Comparison of ENCODE assay signal across 9 cellular contexts in genomic region chr2:46535360-46535759, GRCh38. TPM values are rescaled to one million over a fixed set of nuclear protein-coding genes. Genes with fewer than 3 reads are reported as not detected.
DNase-seq lines count a peak whose midpoint lies in the region; ATAC-seq and TF ChIP-seq lines count a peak whose summit lies in the region.
"Had no signal": no experiment of that assay in that cellular context is flagged by ENCODE, and none has a peak within 500 bp of the region (broad histone marks: within the 10 kb centered on the region; RNA-seq: fewer than 3 reads in every experiment).

No MANE protein-coding gene starts in this region.

- no peaks in the 10 kb centered on the region for H4K20me1 ChIP-seq in OCI-LY1 (ENCODE audit: insufficient read depth, low read length)

- intact Hi-C loops in thyroid gland (cut with DNase I): no loop called here

- H3K9me3 ChIP-seq in OCI-LY1 (ENCODE audit: low read length): peaks cover 6% of the 10 kb centered on the region; the same call in 1 of the 2 replicates
- H3K9me3 ChIP-seq in thyroid gland: no peaks in the 10 kb centered on the region

- H3K36me3 Mint-ChIP-seq in natural killer cell treated with Interleukin-12 subunit alpha and Interleukin-12 subunit beta and Interleukin-15 and Interleukin-18, amount 100 ng/mL, for 72 hours: no peaks in the 10 kb centered on the region

- H2AFZ ChIP-seq in OCI-LY1 (ENCODE audit: low read length): no peak overlapping the region

- TF ChIP-seq CTCF in OCI-LY1 (IDR thresholded peaks at IDR 0.05; ENCODE audit: low read length): no peak
- no peak for TF ChIP-seq CTCF in thyroid gland (IDR thresholded peaks at IDR 0.05)

- no peaks in the 10 kb centered on the region; the same call in 1 of the 2 replicates for H3K36me3 ChIP-seq in OCI-LY1 (ENCODE audit: insufficient read depth, low read length)
- no peaks in the 10 kb centered on the region for H3K36me3 ChIP-seq in thyroid gland

- no peak for TF ChIP-seq POLR2A in thyroid gland (IDR thresholded peaks at IDR 0.05)

- H3K27me3 ChIP-seq in OCI-LY1 (ENCODE audit: insufficient read depth, low read length) (no peaks in the 10 kb centered on the region), thyroid gland (no peaks in the 10 kb centered on the region)

- H3K4me3 ChIP-seq in OCI-LY1 (ENCODE audit: low read depth, low read length, poor library complexity, severe bottlenecking) (no peak overlapping the region), thyroid gland (replicated peaks in 1 of 3) (no peak overlapping the region)

- H3K9me2 ChIP-seq in OCI-LY1 (ENCODE audit: low read depth, low read length): no peaks in the 10 kb centered on the region

- H3F3A ChIP-seq in OCI-LY1 (ENCODE audit: insufficient read depth, low read length): no peaks in the 10 kb centered on the region

- peak overlapping the region; percentile 80 for H3K4me3 Mint-ChIP-seq in natural killer cell treated with Interleukin-12 subunit alpha and Interleukin-12 subunit beta and Interleukin-15 and Interleukin-18, amount 100 ng/mL, for 72 hours

- peak overlapping the region; percentile 55 for H3K27ac ChIP-seq in OCI-LY1 (ENCODE audit: low read depth, low read length, poor library complexity, severe bottlenecking)
- H3K27ac ChIP-seq in thyroid gland: no peak overlapping the region

- peaks cover 63 to 75% of the 10 kb centered on the region in 2 donors for H3K4me1 Mint-ChIP-seq in natural killer cell treated with Interleukin-12 subunit alpha and Interleukin-12 subunit beta and Interleukin-15 and Interleukin-18, amount 100 ng/mL, for 72 hours (ENCODE audit: low read depth in 2 of 2)

- H3K27me3 Mint-ChIP-seq in natural killer cell treated with Interleukin-12 subunit alpha and Interleukin-12 subunit beta and Interleukin-15 and Interleukin-18, amount 100 ng/mL, for 72 hours: no peaks in the 10 kb centered on the region

- ATAC-seq in GM18907 (IDR thresholded peaks at IDR 0.05; ENCODE audit: unreplicated experiment) (peak; percentile 80), HG02763 (IDR thresholded peaks at IDR 0.05; ENCODE audit: unreplicated experiment) (peak; percentile 76)
- ATAC-seq in natural killer cell treated with Interleukin-12 subunit alpha and Interleukin-12 subunit beta and Interleukin-15 and Interleukin-18, amount 100 ng/mL, for 72 hours: peak; percentile 91 to 96

- H3K9me3 Mint-ChIP-seq in natural killer cell treated with Interleukin-12 subunit alpha and Interleukin-12 subunit beta and Interleukin-15 and Interleukin-18, amount 100 ng/mL, for 72 hours: peaks cover 2% of the 10 kb centered on the region

- WGBS in thyroid gland, 2 donors: 89 to 94% methylated on average over 1 of the region's 1 CpG

- H3K79me2 ChIP-seq in OCI-LY1 (ENCODE audit: insufficient read depth, low read length): no peaks in the 10 kb centered on the region

- peak overlapping the region; percentile 51; the same call in 1 of the 2 replicates for H3K4me2 ChIP-seq in OCI-LY1 (ENCODE audit: low read length)

- H3K4me1 ChIP-seq in OCI-LY1 (ENCODE audit: insufficient read depth, low read length, severe bottlenecking) (peaks cover 45% of the 10 kb centered on the region), thyroid gland (no peaks in the 10 kb centered on the region)

- H3K9ac ChIP-seq in OCI-LY1 (ENCODE audit: low read length): no peak overlapping the region; the same call in 1 of the 2 replicates

- DNase-seq in natural killer cell treated with Interleukin-12 subunit alpha and Interleukin-12 subunit beta and Interleukin-15 and Interleukin-18, amount 100 ng/mL, for 72 hours (ENCODE audit: low spot score): peak; percentile 78
- DNase-seq in NCI-H226 (no peak), thyroid gland (no peak), NCI-H1105 treated with DMSO at 0.1 percent for 48 hours (lab: John Stamatoyannopoulos, UW) (no peak)

- peak overlapping the region; percentile 63 to 89 for H3K27ac Mint-ChIP-seq in natural killer cell treated with Interleukin-12 subunit alpha and Interleukin-12 subunit beta and Interleukin-15 and Interleukin-18, amount 100 ng/mL, for 72 hours

RNA-seq across cellular contexts. Expression of gene RHOQ, which starts 6.9 kb away (rescaled TPM):
- total RNA-seq in natural killer cell treated with Interleukin-12 subunit alpha and Interleukin-12 subunit beta and Interleukin-15 and Interleukin-18, amount 100 ng/mL, for 72 hours: 10 to 100 TPM; 36.8 to 49.1 TPM
- 100 to 1,000 TPM in 2 of 4 donors, 10 to 100 TPM in 2; 85.1 to 114 (median 103) TPM for total RNA-seq in thyroid gland

RNA-seq across cellular contexts. Expression of gene ATP6V1E2, which starts 7.0 kb away (rescaled TPM):
- 1 to 10 TPM; 3.7 to 7.2 TPM for total RNA-seq in natural killer cell treated with Interleukin-12 subunit alpha and Interleukin-12 subunit beta and Interleukin-15 and Interleukin-18, amount 100 ng/mL, for 72 hours
- 10 to 100 TPM in 1 of 4 donors, 1 to 10 TPM in 3; 4.2 to 11.4 (median 6.7) TPM for total RNA-seq in thyroid gland

RNA-seq across cellular contexts. Expression of gene TMEM247, which starts 56.0 kb away (rescaled TPM):
- not detected for total RNA-seq in natural killer cell treated with Interleukin-12 subunit alpha and Interleukin-12 subunit beta and Interleukin-15 and Interleukin-18, amount 100 ng/mL, for 72 hours
- not detected for total RNA-seq in thyroid gland
- total RNA-seq: dermis microvascular lymphatic vessel endothelial cell, M059J had no signal
